ENCODE assay signal across 7 cellular contexts in genomic region chr6:44253307-44254101, GRCh38. TPM values are rescaled to one million over a fixed set of nuclear protein-coding genes. Genes with fewer than 3 reads are reported as not detected.
DNase-seq lines count a peak whose midpoint lies in the region; ATAC-seq and TF ChIP-seq lines count a peak whose summit lies in the region.

No MANE protein-coding gene starts in this region.

- no peaks in the 10 kb centered on the region for H3K9me2 ChIP-seq in Karpas-422 (replicated peaks; ENCODE audit: insufficient read depth, low read length)

- 0 out of 2 replicates have a peak overlapping the region, but pooled peaks have one; percentile 35 for H3K9ac ChIP-seq in Karpas-422 (ENCODE audit: low read length)

- H3K27ac ChIP-seq in Karpas-422 (ENCODE audit: low read length): no peak overlapping the region
- peak overlapping the region; percentile 46 for H3K27ac ChIP-seq in psoas muscle

- ATAC-seq in psoas muscle (no peak), HG03280 (IDR thresholded peaks at IDR 0.05; ENCODE audit: unreplicated experiment) (no peak), GM21515 (IDR thresholded peaks at IDR 0.05; ENCODE audit: unreplicated experiment) (no peak)

- H3K4me3 ChIP-seq in Karpas-422 (ENCODE audit: low read length) (no peak overlapping the region), psoas muscle (no peak overlapping the region)

- H3K36me3 ChIP-seq in Karpas-422 (ENCODE audit: insufficient read depth, low read length) (peaks cover 60% of the 10 kb centered on the region), psoas muscle (ENCODE audit: insufficient read depth in 1 of 2, low read depth in 1 of 2) (peaks cover 20 to 74% of the 10 kb centered on the region in 2 donors)

- peaks cover 33% of the 10 kb centered on the region for H3K79me2 ChIP-seq in Karpas-422 (ENCODE audit: low read length)

- intact Hi-C loops in psoas muscle (cut with DNase I): no loop called here

- H3K4me1 ChIP-seq in Karpas-422 (ENCODE audit: low read length) (peaks cover 69% of the 10 kb centered on the region), psoas muscle (peaks cover 54% of the 10 kb centered on the region)

- peak overlapping the region; percentile 95 for H3K4me2 ChIP-seq in Karpas-422 (ENCODE audit: low read depth, low read length, poor library complexity, severe bottlenecking)

- H2AFZ ChIP-seq in Karpas-422 (ENCODE audit: low read length): no peak overlapping the region

- DNase-seq in Daoy (ENCODE audit: low read depth) (peak; percentile 58), Karpas-422 (peak; percentile 86), UCSD-AML1 (lab: John Stamatoyannopoulos, UW; ENCODE audit: unreplicated experiment) (peak; percentile 45), psoas muscle (peak; percentile 32 to 54)
- DNase-seq in effector CD4-positive, alpha-beta T cell: peak; percentile 63

- peaks cover 41% of the 10 kb centered on the region for H4K20me1 ChIP-seq in Karpas-422 (ENCODE audit: insufficient read depth, low read depth, low read length)

- H3K27me3 ChIP-seq in Karpas-422 (ENCODE audit: low read length) (no peaks in the 10 kb centered on the region), psoas muscle (ENCODE audit: insufficient read depth in 3 of 3, low read length in 2 of 3) (no peaks in the 10 kb centered on the region)

- H3K9me3 ChIP-seq in Karpas-422 (ENCODE audit: low read length): no peaks in the 10 kb centered on the region
- no peaks in the 10 kb centered on the region for H3K9me3 ChIP-seq in psoas muscle

- 63 to 70% (median 66%) methylated on average over 10 of the region's 10 CpGs for WGBS in psoas muscle, 3 donors

- peak; percentile 42 for TF ChIP-seq CTCF in psoas muscle (IDR thresholded peaks at IDR 0.05)

RNA-seq across cellular contexts. Expression of gene SLC35B2, which starts 3.8 kb away (rescaled TPM):
- 86.8 and 92.8 TPM in 2 replicates for total RNA-seq in Daoy (2014; rRNA removed; shearing (Covaris generic))
- 30.0 and 49.9 TPM in 2 replicates for total RNA-seq in Karpas-422 (2014; rRNA removed; shearing (Covaris generic); ENCODE audit: low replicate concordance)
- 10 to 100 TPM; 10.9 to 23.3 (median 18.0) TPM for total RNA-seq in psoas muscle
- 10 to 100 TPM; 16.0 to 23.6 (median 20.8) TPM for polyA plus RNA-seq in psoas muscle

RNA-seq across cellular contexts. Expression of gene HSP90AB1, which starts 6.6 kb away (rescaled TPM):
- total RNA-seq in Daoy (2014; rRNA removed; shearing (Covaris generic)): 2,636 and 2,780 TPM in 2 replicates
- 474 and 539 TPM in 2 replicates for total RNA-seq in Karpas-422 (2014; rRNA removed; shearing (Covaris generic); ENCODE audit: low replicate concordance)
- total RNA-seq in psoas muscle: 1,000 to 10,000 TPM; 1,150 to 1,595 (median 1,339) TPM
- polyA plus RNA-seq in psoas muscle: 1,000 to 10,000 TPM in 2 of 3 donors, 100 to 1,000 TPM in 1; 743 to 1,128 (median 1,033) TPM

RNA-seq across cellular contexts. Expression of gene NFKBIE, which starts 11.8 kb away (rescaled TPM):
- 42.3 and 56.3 TPM in 2 replicates for total RNA-seq in Daoy (2014; rRNA removed; shearing (Covaris generic))
- 22.2 and 26.1 TPM in 2 replicates for total RNA-seq in Karpas-422 (2014; rRNA removed; shearing (Covaris generic); ENCODE audit: low replicate concordance)
- total RNA-seq in psoas muscle: 1 to 10 TPM; 2.1 to 5.0 (median 3.0) TPM
- 1 to 10 TPM; 2.8 to 5.2 (median 4.0) TPM for polyA plus RNA-seq in psoas muscle

RNA-seq across cellular contexts. Expression of gene TMEM151B, which starts 16.7 kb away (rescaled TPM):
- total RNA-seq in Daoy (2014; rRNA removed; shearing (Covaris generic)): 0.23 and 0.33 TPM in 2 replicates
- total RNA-seq in Karpas-422 (2014; rRNA removed; shearing (Covaris generic); ENCODE audit: low replicate concordance): 0.04 and 0.18 TPM in 2 replicates
- not detected for total RNA-seq in psoas muscle
- polyA plus RNA-seq in psoas muscle: under 1 TPM in 2 of 3 donors, not detected in 1; 0.04 to 0.07 TPM

RNA-seq across cellular contexts. Expression of gene SLC29A1, which starts 30.1 kb away (rescaled TPM):
- total RNA-seq in Daoy (2014; rRNA removed; shearing (Covaris generic)): 14.7 and 20.4 TPM in 2 replicates
- total RNA-seq in Karpas-422 (2014; rRNA removed; shearing (Covaris generic); ENCODE audit: low replicate concordance): 26.9 and 29.3 TPM in 2 replicates
- 10 to 100 TPM; 29.6 to 80.7 (median 41.6) TPM for total RNA-seq in psoas muscle
- polyA plus RNA-seq in psoas muscle: 10 to 100 TPM; 29.1 to 39.7 (median 39.1) TPM
